Comparison of ENCODE assay signal across 8 cellular contexts in genomic region chr6:131627724-131628682, GRCh38. TPM values are rescaled to one million over a fixed set of nuclear protein-coding genes. Genes with fewer than 3 reads are reported as not detected.
A peak's percentile ranks its signal among the peaks of the same experiment; 100 is the strongest.
DNase-seq lines count a peak whose midpoint lies in the region; ATAC-seq and TF ChIP-seq lines count a peak whose summit lies in the region.

Gene MED23 (minus strand): TSS chr6:131628242. CDS start chr6:131628049, 193 bp downstream.

- peak; percentile 90 for ATAC-seq in GM18499 (IDR thresholded peaks at IDR 0.05; ENCODE audit: insufficient read depth, unreplicated experiment)
- peak; percentile 96 for ATAC-seq in HG02943 (IDR thresholded peaks at IDR 0.05; ENCODE audit: low read depth, unreplicated experiment)

- H3K27ac ChIP-seq in right atrium auricular region (peak within 1 kb of the TSS; percentile 68 to 76), uterus (peak within 1 kb of the TSS; percentile 81 to 82)

- H3K4me3 ChIP-seq in right atrium auricular region: peak within 1 kb of the TSS; percentile 76 to 77
- peak within 1 kb of the TSS; percentile 63 to 76 for H3K4me3 ChIP-seq in uterus

- peaks cover 22% of the 10 kb centered on the region for H3K36me3 ChIP-seq in right atrium auricular region
- H3K36me3 ChIP-seq in uterus: no peaks in the 10 kb centered on the region

- H3K27me3 ChIP-seq in right atrium auricular region: no peaks in the 10 kb centered on the region
- no peaks in the 10 kb centered on the region for H3K27me3 ChIP-seq in uterus

- peak; percentile 96 to 97 for TF ChIP-seq CTCF in right atrium auricular region (IDR thresholded peaks at IDR 0.05)
- peak; percentile 94 to 99 (median 97) for TF ChIP-seq CTCF in uterus (IDR thresholded peaks at IDR 0.05)

- intact Hi-C loops in uterus (cut with DNase I; ENCODE audit: low total_unique reads): no loop called here

- H3K9me3 ChIP-seq in right atrium auricular region: no peaks in the 10 kb centered on the region
- no peaks in the 10 kb centered on the region for H3K9me3 ChIP-seq in uterus

- TF ChIP-seq POLR2A in uterus (IDR thresholded peaks at IDR 0.05): peak; percentile 18 to 54

- peak; percentile 78 to 93 for DNase-seq in NCI-H187 (lab: John Stamatoyannopoulos, UW)
- peak; percentile 87 to 96 (median 91) for DNase-seq in T-helper 2 cell
- peak; percentile 51 to 97 (median 92) for DNase-seq in anterior cingulate cortex (lab: John Stamatoyannopoulos, UW)
- DNase-seq in right atrium auricular region (ENCODE audit: low spot score): peak; percentile 94
- peak; percentile 77 for DNase-seq in pulmonary artery endothelial cell (ENCODE audit: low read depth, low spot score)
- DNase-seq in uterus: peak; percentile 90 to 95

- peaks cover 0 to 22% of the 10 kb centered on the region in 2 donors for H3K4me1 ChIP-seq in right atrium auricular region
- no peaks in the 10 kb centered on the region for H3K4me1 ChIP-seq in uterus

RNA-seq across cellular contexts. Expression of gene MED23, which starts in this region (rescaled TPM):
- total RNA-seq in right atrium auricular region: 10 to 100 TPM; 10.5 to 11.7 TPM
- 30.3 and 37.4 TPM in 2 replicates for total RNA-seq in pulmonary artery endothelial cell
- 10 to 100 TPM; 22.0 to 68.8 (median 35.9) TPM for total RNA-seq in uterus

Comparison
In these comparisons a context has a peak if more than half of its experiments do, and no peak if none do; other contexts are left out.
1. Peak in every context shown above with its lines: DNase-seq, ATAC-seq, H3K4me3 ChIP-seq and H3K27ac ChIP-seq.